Comparison of ENCODE assay signal across 20 cellular contexts in genomic region chr4:92265066-92265465, GRCh38. TPM values are rescaled to one million over a fixed set of nuclear protein-coding genes. Genes with fewer than 3 reads are reported as not detected.
DNase-seq lines count a peak whose midpoint lies in the region; ATAC-seq and TF ChIP-seq lines count a peak whose summit lies in the region.
"Had no signal": no experiment of that assay in that cellular context is flagged by ENCODE, and none has a peak within 500 bp of the region (broad histone marks: within the 10 kb centered on the region; RNA-seq: fewer than 3 reads in every experiment).

No MANE protein-coding gene starts in this region.

- H3K4me1 ChIP-seq in prostate gland (replicated peaks) = no peaks in the 10 kb centered on the region

- 38% methylated on average over 1 of the region's 1 CpG for WGBS in prostate gland

- H3K4me3 ChIP-seq in fibroblast of the aortic adventitia (ENCODE audit: low read depth, low read length) (no peak overlapping the region), prostate gland (no peak overlapping the region)

- TF ChIP-seq POLR2A in prostate gland (IDR thresholded peaks at IDR 0.05) = no peak

- no peaks in the 10 kb centered on the region for H3K36me3 ChIP-seq in prostate gland

- TF ChIP-seq CTCF in fibroblast of the aortic adventitia (IDR thresholded peaks at IDR 0.05; ENCODE audit: insufficient read depth, low read length) (no peak), prostate gland (IDR thresholded peaks at IDR 0.05) (no peak)

- H3K27me3 ChIP-seq in prostate gland (replicated peaks; ENCODE audit: insufficient read depth) = no peaks in the 10 kb centered on the region

- DNase-seq in M059J (ENCODE audit: low read depth) = peak; percentile 0
- DNase-seq in dedifferentiated amniotic fluid mesenchymal stem cell (ENCODE audit: extremely low spot score) = peak; percentile 19
- DNase-seq in fibroblast of the aortic adventitia (ENCODE audit: low read depth) = peak; percentile 14
- DNase-seq in renal cortical epithelial cell (ENCODE audit: low read depth) = peak; percentile 39
- no peak for DNase-seq in DMS153 (lab: John Stamatoyannopoulos, UW)
- no peak for DNase-seq in prostate gland (ENCODE audit: low spot score)
- no peak for DNase-seq in amygdala (lab: John Stamatoyannopoulos, UW)
- DNase-seq: AML-193, DND-41, H9, Kasumi-1, NCI-H1092 treated with DMSO at 0.1 percent for 48 hours, NCI-H146, NCI-H2029 treated with DMSO at 0.1 percent for 48 hours, RPMI8226, SHP77 treated with DMSO at 0.1 percent for 48 hours had no signal

- H3K9me3 ChIP-seq in prostate gland = no peaks in the 10 kb centered on the region

- ATAC-seq in HG03354 (IDR thresholded peaks at IDR 0.05; ENCODE audit: poor library complexity, severe bottlenecking, unreplicated experiment) = no peak

- intact Hi-C loops in prostate gland (cut with DNase I) = no loop called here

- no peak overlapping the region for H3K27ac ChIP-seq in prostate gland
- H3K27ac ChIP-seq: C4-2B had no signal

RNA-seq across cellular contexts. Expression of gene GRID2, which starts 38.7 kb away (rescaled TPM):
- total RNA-seq in M059J (2014; rRNA removed; shearing (Covaris generic)) = 0.10 TPM in 1 of 2 replicates, not detected in the other
- 0.25 and 0.63 TPM in 2 replicates for total RNA-seq in fibroblast of the aortic adventitia (ENCODE audit: low replicate concordance)
- total RNA-seq in renal cortical epithelial cell = not detected in 2 replicates
- total RNA-seq in prostate gland = 10 to 100 TPM in 1 of 2 donors, under 1 TPM in 1; 0.09 to 11.0 TPM
- total RNA-seq: G401, NCI-H460 had no signal

Comparison
In these comparisons a context has a peak if more than half of its experiments do, and no peak if none do; other contexts are left out.
1. DNase-seq: peak in M059J (single experiment), dedifferentiated amniotic fluid mesenchymal stem cell (single experiment), fibroblast of the aortic adventitia (single experiment) and renal cortical epithelial cell (single experiment); none in DMS153 (single experiment), prostate gland (single experiment) and amygdala (0 of 56).